Comparison of ENCODE assay signal across 1 cellular context in the genomic region with DNA sequence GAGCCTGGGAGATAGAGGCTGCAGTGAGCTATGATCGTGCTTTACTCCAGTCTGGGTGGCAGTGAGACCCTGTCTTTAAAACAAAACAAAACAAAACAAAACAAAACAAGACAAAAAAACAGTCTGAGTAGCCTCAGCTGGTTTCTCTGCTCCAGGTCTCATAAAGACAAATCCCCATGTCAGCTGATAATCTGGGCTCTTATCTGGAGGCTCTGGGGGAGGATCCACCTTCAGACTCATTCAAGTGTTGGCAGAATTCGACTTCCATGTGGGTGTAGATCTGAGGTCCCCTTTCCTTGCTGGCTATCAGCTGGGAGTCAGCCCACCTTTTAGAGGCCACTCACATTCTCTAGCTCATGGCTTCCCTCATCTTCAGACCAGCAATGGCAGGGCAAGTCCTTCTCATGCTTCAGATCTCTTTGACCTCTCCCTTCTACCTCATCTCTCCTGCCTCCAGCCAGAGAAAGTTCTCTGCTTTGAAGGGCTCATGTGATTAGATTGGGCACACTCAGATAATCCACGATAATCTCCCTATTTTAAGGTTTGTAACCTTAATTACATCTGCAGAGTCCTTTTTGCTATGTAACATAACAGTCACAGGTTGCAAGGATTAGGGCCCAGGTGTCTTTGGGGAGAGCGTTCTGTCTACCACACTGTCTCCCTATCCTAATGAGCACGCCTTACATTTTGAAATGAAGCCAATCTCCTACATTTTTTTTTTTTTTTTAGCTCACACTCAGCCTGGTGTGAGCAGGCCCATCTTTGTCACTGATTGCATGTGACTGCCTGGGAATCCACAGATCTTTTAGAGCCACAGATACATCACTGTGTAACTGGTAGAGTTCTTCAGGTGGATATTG.
TF ChIP-seq lines count a peak whose summit lies in the region.

No MANE protein-coding gene starts in this region.

TF ChIP-seq in endothelial cell of umbilical vein, 7 proteins besides CTCF, POLR2A, EP300 and RAD21:
- TF ChIP-seq EZH2 (IDR thresholded peaks at IDR 0.05; ENCODE audit: borderline replicate concordance, low read depth, low read length, severe bottlenecking) (no peak), MYC (IDR thresholded peaks at IDR 0.05; ENCODE audit: low read depth, low read length) (no peak), GATA2 (IDR thresholded peaks at IDR 0.05; ENCODE audit: insufficient read depth, insufficient read length, low read depth, low read length) (no peak), POLR2AphosphoS5 (IDR thresholded peaks at IDR 0.05; ENCODE audit: insufficient read depth, low read depth, low read length) (no peak), FOS (IDR thresholded peaks at IDR 0.05; ENCODE audit: borderline replicate concordance, insufficient read depth, low read length) (no peak), JUN (IDR thresholded peaks at IDR 0.05; ENCODE audit: borderline replicate concordance, insufficient read depth, insufficient read length, low read depth) (no peak)
- TF ChIP-seq, protein P1, sequence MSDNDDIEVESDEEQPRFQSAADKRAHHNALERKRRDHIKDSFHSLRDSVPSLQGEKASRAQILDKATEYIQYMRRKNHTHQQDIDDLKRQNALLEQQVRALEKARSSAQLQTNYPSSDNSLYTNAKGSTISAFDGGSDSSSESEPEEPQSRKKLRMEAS (IDR thresholded peaks at IDR 0.05; ENCODE audit: insufficient read depth, insufficient read length) = no peak
TF ChIP-seq in endothelial cell of umbilical vein: peak in this region for 0.
